16 cellular contexts compared by ENCODE assay signal in genomic region chr2:44951124-44951523, GRCh38. TPM values are rescaled to one million over a fixed set of nuclear protein-coding genes. Genes with fewer than 3 reads are reported as not detected.
DNase-seq lines count a peak whose midpoint lies in the region; ATAC-seq, FAIRE-seq and TF ChIP-seq lines count a peak whose summit lies in the region.
"Had no signal": no experiment of that assay in that cellular context is flagged by ENCODE, and none has a peak within 500 bp of the region (broad histone marks: within the 10 kb centered on the region; RNA-seq: fewer than 3 reads in every experiment).

No MANE protein-coding gene starts in this region.

- TF ChIP-seq CTCF in GM12864 (IDR thresholded peaks at IDR 0.05; ENCODE audit: low read depth, low read length, missing control alignments), result peak; percentile 8
- TF ChIP-seq CTCF in HepG2 (CRISPR knock-in tag; IDR thresholded peaks at IDR 0.05), result no peak
- TF ChIP-seq CTCF in neural progenitor cell (IDR thresholded peaks at IDR 0.05), result no peak

- TF ChIP-seq EP300 in HepG2 (IDR thresholded peaks at IDR 0.05; ENCODE audit: low read depth in 2 of 2, low read length in 2 of 2) (no peak), HepG2 (CRISPR knock-in tag; IDR thresholded peaks at IDR 0.05; ENCODE audit: borderline replicate concordance) (no peak)

- TF ChIP-seq POLR2A in HepG2 (IDR thresholded peaks at IDR 0.05; ENCODE audit: insufficient read depth in 1 of 2, low read depth in 2 of 2, low read length in 2 of 2), result no peak

- POLR2A ChIA-PET in HepG2 (lab: Yijun Ruan, JAX), result no interaction called here

- H3K9me3 Mint-ChIP-seq in neural progenitor cell, result no peaks in the 10 kb centered on the region

- H3K79me2 ChIP-seq in HepG2 (ENCODE audit: insufficient read depth, low read length), result no peaks in the 10 kb centered on the region
- H3K79me2 ChIP-seq in neural progenitor cell (ENCODE audit: low read depth), result peaks cover 44% of the 10 kb centered on the region

- WGBS in HepG2 (ENCODE audit: low lambda C conversion rate), result 62% methylated on average over 4 of the region's 6 CpGs

- H3K9me3 ChIP-seq in T-helper 17 cell (ENCODE audit: control insufficient read depth, low read length, poor library complexity, severe bottlenecking), result no peaks in the 10 kb centered on the region
- H3K9me3 ChIP-seq in HepG2 (ENCODE audit: low read length), result no peaks in the 10 kb centered on the region
- H3K9me3 ChIP-seq in neural progenitor cell (ENCODE audit: low read depth), result no peaks in the 10 kb centered on the region
- H3K9me3 ChIP-seq: SJCRH30 had no signal

- no peak for FAIRE-seq in HepG2 (lab: Jason Lieb, UNC)
- FAIRE-seq: K562 had no signal

- H3K4me3 Mint-ChIP-seq in T-helper 17 cell, result peak overlapping the region; percentile 71
- peak overlapping the region; percentile 71 for H3K4me3 Mint-ChIP-seq in neural progenitor cell

- in situ Hi-C loops in HepG2 (cut with HindIII; ENCODE audit: extremely low pct_ligation_motif_present, low pct_unique_long_range_greater_than_20kb), result loop anchor here (10.0 kb wide), 1 partner anchor 906 kb away; no protein-coding TSS in a partner anchor

- H3K4me2 ChIP-seq in HepG2 (ENCODE audit: low read depth, low read length), result no peak overlapping the region; the same call in 1 of the 2 replicates
- H3K4me2 ChIP-seq in neural progenitor cell, result peak overlapping the region; percentile 85

- peaks cover 89% of the 10 kb centered on the region for H3K27me3 Mint-ChIP-seq in T-helper 17 cell
- H3K27me3 Mint-ChIP-seq in neural progenitor cell (ENCODE audit: insufficient read depth, low read depth), result peaks cover 64% of the 10 kb centered on the region

- H3K27ac ChIP-seq in HepG2 (ENCODE audit: extremely low read length, insufficient read depth, low read length) (no peak overlapping the region), neural progenitor cell (no peak overlapping the region)
- H3K27ac ChIP-seq: C4-2B, PC-9, SJCRH30 had no signal

- no peak overlapping the region for H3K27ac Mint-ChIP-seq in T-helper 17 cell
- no peak overlapping the region for H3K27ac Mint-ChIP-seq in neural progenitor cell

- H2AFZ ChIP-seq in HepG2 (ENCODE audit: low read length) (no peak overlapping the region), neural progenitor cell (replicated peaks) (no peak overlapping the region)

- no peak overlapping the region for H3K4me3 ChIP-seq in GM12864 (ENCODE audit: low read depth, low read length)
- H3K4me3 ChIP-seq in HepG2 (replicated peaks in 1 of 3; ENCODE audit: insufficient read depth in 1 of 3, low read depth in 2 of 3, low read length in 3 of 3), result no peak overlapping the region
- no peak overlapping the region for H3K4me3 ChIP-seq in neural progenitor cell
- H3K4me3 ChIP-seq: K562, PC-9, SJCRH30 had no signal

- no peaks in the 10 kb centered on the region for H3K36me3 ChIP-seq in HepG2 (replicated peaks in 1 of 2; ENCODE audit: control insufficient read depth in 1 of 2, insufficient read depth in 2 of 2, low read length in 2 of 2)
- no peaks in the 10 kb centered on the region for H3K36me3 ChIP-seq in neural progenitor cell
- H3K36me3 ChIP-seq: SJCRH30 had no signal

- H3F3A ChIP-seq in neural progenitor cell (ENCODE audit: low read depth), result peaks cover 88% of the 10 kb centered on the region

- CTCF ChIA-PET in HepG2 (lab: Yijun Ruan, JAX; ENCODE audit: low intra/inter-chr PET ratio, low total read pairs), result no interaction called here

- intact Hi-C loops in HepG2 (cut with micrococcal nuclease; ENCODE audit: unreplicated experiment), result loop anchor here (5.0 kb wide), 1 partner anchor 909 kb away; no protein-coding TSS in a partner anchor

- BruUV-seq in HepG2 (replicated peaks; lab: Mats Ljungman, UMichigan), result no TSS peak

- H3K4me1 ChIP-seq in HepG2 (ENCODE audit: insufficient read depth, low read length), result peaks cover 32% of the 10 kb centered on the region
- H3K4me1 ChIP-seq in neural progenitor cell, result peaks cover 92% of the 10 kb centered on the region
- H3K4me1 ChIP-seq: SJCRH30 had no signal

- H3K9ac ChIP-seq in HepG2 (ENCODE audit: insufficient read depth, low read depth, low read length), result no peak overlapping the region
- no peak overlapping the region for H3K9ac ChIP-seq in neural progenitor cell

- H3K36me3 Mint-ChIP-seq in T-helper 17 cell (ENCODE audit: low read depth), result peaks cover 11% of the 10 kb centered on the region
- peaks cover 2% of the 10 kb centered on the region for H3K36me3 Mint-ChIP-seq in neural progenitor cell

- H3K27me3 ChIP-seq in HepG2 (ENCODE audit: control insufficient read depth in 1 of 2, insufficient read depth in 2 of 2, low read length in 2 of 2), result peaks cover 29 to 98% of the 10 kb centered on the region in 2 experiments; a peak in 4 of 5 replicates
- peaks cover 75% of the 10 kb centered on the region for H3K27me3 ChIP-seq in neural progenitor cell
- H3K27me3 ChIP-seq: SJCRH30 had no signal

- no peak for TF ChIP-seq RAD21 in HepG2 (CRISPR knock-in tag; IDR thresholded peaks at IDR 0.05)

- no peak for ATAC-seq in T-helper 17 cell
- no peak for ATAC-seq in HepG2

- DNase-seq in GM12864 (ENCODE audit: low read depth) (no peak), T-helper 17 cell (no peak), HepG2 (ENCODE audit: low spot score) (no peak), neural progenitor cell (ENCODE audit: low spot score) (no peak), NCI-H187 (lab: John Stamatoyannopoulos, UW) (no peak), C1 segment of cervical spinal cord (lab: John Stamatoyannopoulos, UW) (no peak), globus pallidus (ENCODE audit: low spot score) (no peak)
- no peak for DNase-seq in activated effector memory CD4-positive, alpha-beta T cell treated with anti-CD3 and anti-CD28 coated beads, Interleukin-2, amount 50 U/mL, for 16 hours
- DNase-seq: DMS79 treated with DMSO at 0.1 percent for 48 hours, NCI-H1417, NCI-H1930, NCI-H226, PC-9, SJCRH30 had no signal

- H4K20me1 ChIP-seq in HepG2 (ENCODE audit: insufficient read depth, low read length), result peaks cover 4% of the 10 kb centered on the region; the same call in 1 of the 2 replicates
- peaks cover 60% of the 10 kb centered on the region for H4K20me1 ChIP-seq in neural progenitor cell (ENCODE audit: low read depth)

- peaks cover 31% of the 10 kb centered on the region for H3K4me1 Mint-ChIP-seq in T-helper 17 cell
- peaks cover 53% of the 10 kb centered on the region for H3K4me1 Mint-ChIP-seq in neural progenitor cell

TF ChIP-seq in HepG2, 621 proteins besides CTCF, POLR2A, EP300 and RAD21 (continues in another document):
- 0 out of 2 replicates have a peak, but pooled peaks have one; percentile 0 for TF ChIP-seq ZNF383 (CRISPR knock-in tag; IDR thresholded peaks at IDR 0.05; ENCODE audit: borderline replicate concordance)

RNA-seq across cellular contexts. Expression of gene SIX3, which starts 9.6 kb away (rescaled TPM):
- total RNA-seq in T-helper 17 cell, result not detected
- total RNA-seq in HepG2 (2016; rRNA removed; fragmentation: Illumina TruSeq; extraction: Trizol), result not detected in 2 replicates
- not detected in 2 replicates for total RNA-seq in HepG2 (2016; cell fraction: cytosol; rRNA removed; fragmentation: Illumina TruSeq; extraction: Trizol; ENCODE audit: low read depth)
- not detected in 2 replicates for total RNA-seq in HepG2 (2016; cell fraction: insoluble cytoplasmic fraction; rRNA removed; fragmentation: Illumina TruSeq; extraction: Trizol)
- not detected in 2 replicates for total RNA-seq in HepG2 (2016; cell fraction: membrane; rRNA removed; fragmentation: Illumina TruSeq; extraction: Trizol)
- total RNA-seq in HepG2 (2016; cell fraction: nucleus; rRNA removed; fragmentation: Illumina TruSeq; extraction: Trizol), result not detected in 2 replicates
- not detected in 2 replicates for polyA plus RNA-seq in HepG2 (2011; rRNA removed)
- polyA plus RNA-seq in HepG2 (2011; cell fraction: cytosol; rRNA removed), result not detected in 2 replicates
- polyA plus RNA-seq in HepG2 (2011; cell fraction: nucleus; rRNA removed), result not detected in 2 replicates
- polyA plus RNA-seq in HepG2 (2012), result not detected in 2 replicates
- polyA plus RNA-seq in HepG2 (2016; cell fraction: cytosol; fragmentation: Illumina TruSeq; extraction: Trizol; ENCODE audit: low read depth), result not detected in 2 replicates
- polyA plus RNA-seq in HepG2 (2016; cell fraction: insoluble cytoplasmic fraction; fragmentation: Illumina TruSeq; extraction: Trizol; ENCODE audit: low read depth), result not detected in 2 replicates
- not detected in 2 replicates for polyA plus RNA-seq in HepG2 (2016; cell fraction: membrane; fragmentation: Illumina TruSeq; extraction: Trizol; ENCODE audit: low read depth)
- not detected in 2 replicates for polyA plus RNA-seq in HepG2 (2016; cell fraction: nucleus; fragmentation: Illumina TruSeq; extraction: Trizol; ENCODE audit: insufficient read depth, low read depth)
- polyA minus RNA-seq in HepG2 (2011; rRNA and poly(A)+ RNA removed; ENCODE audit: low replicate concordance), result not detected in 2 replicates
- not detected in 2 replicates for polyA minus RNA-seq in HepG2 (2011; cell fraction: cytosol; rRNA and poly(A)+ RNA removed)
- polyA minus RNA-seq in HepG2 (2011; cell fraction: nucleus; rRNA and poly(A)+ RNA removed), result not detected in 2 replicates
- total RNA-seq in neural progenitor cell (ENCODE audit: low replicate concordance), result 14.5 and 28.8 TPM in 2 replicates
- total RNA-seq: K562 had no signal
- polyA plus RNA-seq: K562 had no signal

RNA-seq across cellular contexts. Expression of gene SIX2, which starts 58.1 kb away (rescaled TPM):
- total RNA-seq in T-helper 17 cell (not detected), HepG2 (2016; rRNA removed; fragmentation: Illumina TruSeq; extraction: Trizol) (not detected in 2 replicates), neural progenitor cell (ENCODE audit: low replicate concordance) (0.12 TPM in 1 of 2 replicates, not detected in the other)
- total RNA-seq in HepG2 (2016; cell fraction: cytosol; rRNA removed; fragmentation: Illumina TruSeq; extraction: Trizol; ENCODE audit: low read depth), result not detected in 2 replicates
- total RNA-seq in HepG2 (2016; cell fraction: insoluble cytoplasmic fraction; rRNA removed; fragmentation: Illumina TruSeq; extraction: Trizol), result not detected in 2 replicates
- not detected in 2 replicates for total RNA-seq in HepG2 (2016; cell fraction: membrane; rRNA removed; fragmentation: Illumina TruSeq; extraction: Trizol)
- not detected in 2 replicates for total RNA-seq in HepG2 (2016; cell fraction: nucleus; rRNA removed; fragmentation: Illumina TruSeq; extraction: Trizol)
- not detected in 2 replicates for polyA plus RNA-seq in HepG2 (2011; rRNA removed)
- polyA plus RNA-seq in HepG2 (2011; cell fraction: cytosol; rRNA removed), result not detected in 2 replicates
- not detected in 2 replicates for polyA plus RNA-seq in HepG2 (2011; cell fraction: nucleus; rRNA removed)
- polyA plus RNA-seq in HepG2 (2012), result not detected in 2 replicates
- not detected in 2 replicates for polyA plus RNA-seq in HepG2 (2016; cell fraction: cytosol; fragmentation: Illumina TruSeq; extraction: Trizol; ENCODE audit: low read depth)
- polyA plus RNA-seq in HepG2 (2016; cell fraction: insoluble cytoplasmic fraction; fragmentation: Illumina TruSeq; extraction: Trizol; ENCODE audit: low read depth), result not detected in 2 replicates
- polyA plus RNA-seq in HepG2 (2016; cell fraction: membrane; fragmentation: Illumina TruSeq; extraction: Trizol; ENCODE audit: low read depth), result not detected in 2 replicates
- not detected in 2 replicates for polyA plus RNA-seq in HepG2 (2016; cell fraction: nucleus; fragmentation: Illumina TruSeq; extraction: Trizol; ENCODE audit: insufficient read depth, low read depth)
- polyA minus RNA-seq in HepG2 (2011; rRNA and poly(A)+ RNA removed; ENCODE audit: low replicate concordance), result 17.4 TPM in 1 of 2 replicates, not detected in the other
- polyA minus RNA-seq in HepG2 (2011; cell fraction: cytosol; rRNA and poly(A)+ RNA removed), result not detected in 2 replicates
- 0.26 TPM in 1 of 2 replicates, not detected in the other for polyA minus RNA-seq in HepG2 (2011; cell fraction: nucleus; rRNA and poly(A)+ RNA removed)
- total RNA-seq: K562 had no signal
- polyA plus RNA-seq: K562 had no signal

Comparison
In these comparisons a context has a peak if more than half of its experiments do, and no peak if none do; other contexts are left out.
1. RNA of gene SIX3, which starts 9.6 kb away (total RNA-seq): 14.5 to 28.8 TPM in neural progenitor cell; not detected in T-helper 17 cell and not detected in HepG2; every median in the first group is over 10 times any median in the second.